8 cellular contexts compared by ENCODE assay signal in genomic region chr2:96325038-96325883, GRCh38. TPM values are rescaled to one million over a fixed set of nuclear protein-coding genes. Genes with fewer than 3 reads are reported as not detected.
DNase-seq lines count a peak whose midpoint lies in the region; ATAC-seq and TF ChIP-seq lines count a peak whose summit lies in the region.

Gene ITPRIPL1, plus strand, starts transcription at chr2:96325317. Its CDS starts 523 bp downstream, at chr2:96325840.

- H2BK12ac ChIP-seq in neuronal stem cell (ENCODE audit: low read length): no peak within 1 kb of the TSS

- TF ChIP-seq POLR2A in esophagus squamous epithelium (IDR thresholded peaks at IDR 0.05): peak in 1 of 4 donors; percentile 34

- ATAC-seq in CD8-positive, alpha-beta T cell: peak; percentile 15
- ATAC-seq in GM19328 (IDR thresholded peaks at IDR 0.05; ENCODE audit: unreplicated experiment): no peak
- no peak for ATAC-seq in HG03045 (IDR thresholded peaks at IDR 0.05; ENCODE audit: unreplicated experiment)

- H4K8ac ChIP-seq in neuronal stem cell (ENCODE audit: low read depth, low read length): no peak within 1 kb of the TSS

- WGBS in esophagus squamous epithelium, 2 donors: 3 to 10% methylated on average over 6 to 27 of the region's 58 CpGs
- WGBS in neuronal stem cell (ENCODE audit: extremely low coverage in 2 of 2, insufficient read length in 2 of 2, insufficient replicate concordance in 1 of 2), 2 donors: no CpG with 5 or more reads among the region's 58 CpGs

- peak within 1 kb of the TSS; percentile 11 for H3K14ac ChIP-seq in neuronal stem cell (ENCODE audit: low read length)

- peak within 1 kb of the TSS; percentile 92 for H3K4me3 Mint-ChIP-seq in CD8-positive, alpha-beta T cell
- H3K4me3 Mint-ChIP-seq in HFFc6: peak within 1 kb of the TSS; percentile 85
- peak within 1 kb of the TSS; percentile 95 for H3K4me3 Mint-ChIP-seq in activated CD4-positive, alpha-beta T cell treated with anti-CD3 and anti-CD28 coated beads, Interleukin-2, amount 10 ng/mL, durations not matched to agents 7 days and 5 days

- TF ChIP-seq CTCF in CD8-positive, alpha-beta T cell (IDR thresholded peaks at IDR 0.05): no peak
- no peak for TF ChIP-seq CTCF in HFFc6 (IDR thresholded peaks at IDR 0.05)
- no peak for TF ChIP-seq CTCF in esophagus squamous epithelium (IDR thresholded peaks at IDR 0.05)

- peak within 1 kb of the TSS; percentile 66 for H3K9ac ChIP-seq in neuronal stem cell (ENCODE audit: low read depth, low read length, poor library complexity)

- peaks cover 43% of the 10 kb centered on the region for H3K4me1 Mint-ChIP-seq in CD8-positive, alpha-beta T cell (ENCODE audit: low read depth)
- peaks cover 30% of the 10 kb centered on the region for H3K4me1 Mint-ChIP-seq in HFFc6 (ENCODE audit: low read depth)
- peaks cover 70% of the 10 kb centered on the region for H3K4me1 Mint-ChIP-seq in activated CD4-positive, alpha-beta T cell treated with anti-CD3 and anti-CD28 coated beads, Interleukin-2, amount 10 ng/mL, durations not matched to agents 7 days and 5 days

- no peaks in the 10 kb centered on the region for H3K27me3 ChIP-seq in CD8-positive, alpha-beta T cell (ENCODE audit: insufficient read depth, low read length)
- H3K27me3 ChIP-seq in esophagus squamous epithelium (peaks cover 0 to 62% (median 3%) of the 10 kb centered on the region in 4 donors), neuronal stem cell (ENCODE audit: control insufficient read depth in 3 of 3, insufficient read depth in 3 of 3, low read depth in 1 of 3, low read length in 3 of 3) (peaks cover 0 to 33% (median 10%) of the 10 kb centered on the region in 3 experiments)

- H3K9me3 ChIP-seq in CD8-positive, alpha-beta T cell (ENCODE audit: low read length): no peaks in the 10 kb centered on the region
- no peaks in the 10 kb centered on the region for H3K9me3 ChIP-seq in esophagus squamous epithelium
- no peaks in the 10 kb centered on the region for H3K9me3 ChIP-seq in neuronal stem cell (replicated peaks in 1 of 2; ENCODE audit: control insufficient read depth in 2 of 2, insufficient read depth in 1 of 2, low read depth in 1 of 2, low read length in 2 of 2)

- H4K91ac ChIP-seq in neuronal stem cell (ENCODE audit: low read depth, low read length, poor library complexity): peak within 1 kb of the TSS; percentile 65

- peak within 1 kb of the TSS; percentile 31 for H3K27ac ChIP-seq in CD8-positive, alpha-beta T cell (ENCODE audit: low read depth, low read length)
- H3K27ac ChIP-seq in esophagus squamous epithelium: peak within 1 kb of the TSS; percentile 68 to 79 (median 70)
- no peak within 1 kb of the TSS for H3K27ac ChIP-seq in neuronal stem cell (replicated peaks; ENCODE audit: low read length)

- H3K9me3 Mint-ChIP-seq in CD8-positive, alpha-beta T cell: no peaks in the 10 kb centered on the region
- H3K9me3 Mint-ChIP-seq in HFFc6: no peaks in the 10 kb centered on the region
- no peaks in the 10 kb centered on the region for H3K9me3 Mint-ChIP-seq in activated CD4-positive, alpha-beta T cell treated with anti-CD3 and anti-CD28 coated beads, Interleukin-2, amount 10 ng/mL, durations not matched to agents 7 days and 5 days

- peaks cover 33% of the 10 kb centered on the region for H3K36me3 Mint-ChIP-seq in CD8-positive, alpha-beta T cell
- H3K36me3 Mint-ChIP-seq in HFFc6 (ENCODE audit: low read depth): no peaks in the 10 kb centered on the region; the same call in 1 of the 2 replicates
- peaks cover 43% of the 10 kb centered on the region for H3K36me3 Mint-ChIP-seq in activated CD4-positive, alpha-beta T cell treated with anti-CD3 and anti-CD28 coated beads, Interleukin-2, amount 10 ng/mL, durations not matched to agents 7 days and 5 days (ENCODE audit: low read depth)

- intact Hi-C loops in CD8-positive, alpha-beta T cell (cut with DNase I, micrococcal nuclease): loop anchor here in 1 of 2 experiments (1.0 kb wide), 2 partner anchors 10 to 20 kb away; partner anchors contain the start of genes NCAPH and SNRNP200
- intact Hi-C loops in esophagus squamous epithelium (cut with DNase I): no loop called here

- H2BK5ac ChIP-seq in neuronal stem cell (ENCODE audit: low read length): peak within 1 kb of the TSS; percentile 88

- H2AK5ac ChIP-seq in neuronal stem cell (ENCODE audit: low read depth, low read length): no peak within 1 kb of the TSS

- H2BK120ac ChIP-seq in neuronal stem cell (ENCODE audit: low read depth, low read length): no peak within 1 kb of the TSS

- no peak within 1 kb of the TSS for H3K4ac ChIP-seq in neuronal stem cell (ENCODE audit: low read length)

- POLR2A ChIA-PET in CD8-positive, alpha-beta T cell (lab: Charles Lee): interaction anchor here (0.6 to 7.6 kb wide), 7 partner anchors 10 to 213 kb away, joined by 3 to 51 read pairs (median 8); partner anchors contain the start of genes NCAPH and SNRNP200
- POLR2A ChIA-PET in activated CD4-positive, alpha-beta T cell treated with anti-CD3 and anti-CD28 coated beads, Interleukin-2, amount 10 ng/mL, durations not matched to agents 7 days and 5 days (lab: Charles Lee): interaction anchor here (0.6 to 1.2 kb wide), 2 partner anchors 10 to 197 kb away, joined by 3 to 4 read pairs; partner anchors contain the start of gene NCAPH

- H3K4me1 ChIP-seq in CD8-positive, alpha-beta T cell (ENCODE audit: insufficient read depth, low read length): peaks cover 28% of the 10 kb centered on the region
- H3K4me1 ChIP-seq in esophagus squamous epithelium (peaks cover 17 to 56% (median 22%) of the 10 kb centered on the region in 3 donors), neuronal stem cell (ENCODE audit: control insufficient read depth in 2 of 2, insufficient read depth in 1 of 2, low read depth in 1 of 2, low read length in 2 of 2) (peaks cover 6 to 11% of the 10 kb centered on the region in 2 donors)

- H3K27me3 Mint-ChIP-seq in CD8-positive, alpha-beta T cell (ENCODE audit: low read depth): no peaks in the 10 kb centered on the region
- peaks cover 18% of the 10 kb centered on the region; the same call in 1 of the 2 replicates for H3K27me3 Mint-ChIP-seq in HFFc6 (ENCODE audit: insufficient read depth)
- H3K27me3 Mint-ChIP-seq in activated CD4-positive, alpha-beta T cell treated with anti-CD3 and anti-CD28 coated beads, Interleukin-2, amount 10 ng/mL, durations not matched to agents 7 days and 5 days: no peaks in the 10 kb centered on the region

- H3K4me2 ChIP-seq in neuronal stem cell (ENCODE audit: insufficient read depth, low read length, poor library complexity, severe bottlenecking): peak within 1 kb of the TSS; percentile 93

- peak within 1 kb of the TSS; percentile 83 for H3K23ac ChIP-seq in neuronal stem cell (ENCODE audit: low read depth, low read length, poor library complexity)

- CTCF ChIA-PET in CD8-positive, alpha-beta T cell (lab: Charles Lee): interaction anchor here (1.2 kb wide), 1 partner anchor 23 kb away, joined by 3 read pairs; no protein-coding TSS in a partner anchor
- CTCF ChIA-PET in activated CD4-positive, alpha-beta T cell treated with anti-CD3 and anti-CD28 coated beads, Interleukin-2, amount 10 ng/mL, durations not matched to agents 7 days and 5 days (lab: Charles Lee): interaction anchor here (0.5 to 3.5 kb wide), 9 partner anchors 9 to 312 kb away, joined by 3 to 10 read pairs (median 4); partner anchors contain the start of gene NCAPH

- H3K36me3 ChIP-seq in CD8-positive, alpha-beta T cell (ENCODE audit: insufficient read depth, low read length): no peaks in the 10 kb centered on the region
- H3K36me3 ChIP-seq in esophagus squamous epithelium (peaks cover 0 to 18% (median 0%) of the 10 kb centered on the region in 3 donors), neuronal stem cell (replicated peaks in 1 of 2; ENCODE audit: control insufficient read depth in 2 of 2, insufficient read depth in 2 of 2, low read length in 2 of 2) (peaks cover 0 to 4% of the 10 kb centered on the region in 2 donors)

- peak within 1 kb of the TSS; percentile 75 for H2AFZ ChIP-seq in neuronal stem cell (ENCODE audit: low read length)

- peak in 3 of 7 experiments; percentile 31 to 58 (median 33) for DNase-seq in CD8-positive, alpha-beta T cell
- DNase-seq in HFFc6 (no peak), esophagus squamous epithelium (lab: John Stamatoyannopoulos, UW) (no peak), neuronal stem cell (ENCODE audit: low spot score) (no peak), 8988T (no peak)
- peak; percentile 35 for DNase-seq in activated CD4-positive, alpha-beta T cell treated with anti-CD3 and anti-CD28 coated beads, Interleukin-2, amount 10 ng/mL, durations not matched to agents 7 days and 5 days

- peak within 1 kb of the TSS; percentile 78 for H3K4me3 ChIP-seq in CD8-positive, alpha-beta T cell (ENCODE audit: low read depth, low read length)
- peak within 1 kb of the TSS; percentile 47 to 77 (median 62) for H3K4me3 ChIP-seq in esophagus squamous epithelium
- H3K4me3 ChIP-seq in neuronal stem cell (ENCODE audit: low read length in 2 of 2): peak within 1 kb of the TSS in 1 of 2 donors; percentile 81

- peak within 1 kb of the TSS; percentile 62 for H2BK15ac ChIP-seq in neuronal stem cell (ENCODE audit: low read length)

- H3K79me1 ChIP-seq in neuronal stem cell (ENCODE audit: low read depth, low read length): peaks cover 1% of the 10 kb centered on the region

- H3K27ac Mint-ChIP-seq in CD8-positive, alpha-beta T cell: peak within 1 kb of the TSS; percentile 90
- peak within 1 kb of the TSS; percentile 55 for H3K27ac Mint-ChIP-seq in HFFc6
- H3K27ac Mint-ChIP-seq in activated CD4-positive, alpha-beta T cell treated with anti-CD3 and anti-CD28 coated beads, Interleukin-2, amount 10 ng/mL, durations not matched to agents 7 days and 5 days: peak within 1 kb of the TSS; percentile 95

- peak within 1 kb of the TSS; percentile 93 for H3K18ac ChIP-seq in neuronal stem cell (ENCODE audit: low read length)

RNA-seq across cellular contexts. Expression of gene ITPRIPL1, which starts in this region (rescaled TPM):
- 1 to 10 TPM; 5.6 to 6.6 TPM for total RNA-seq in CD8-positive, alpha-beta T cell
- 1 to 10 TPM in 2 of 6 experiments, under 1 TPM in 4; 0.55 to 1.2 (median 0.94) TPM for total RNA-seq in HFFc6 (2021; fragmentation: NEBNext Ultra II Directional; extraction: Animal tissue kit (Norgen Biotek cat#: 25700))
- 10 to 100 TPM; 33.3 to 39.2 TPM for total RNA-seq in activated CD4-positive, alpha-beta T cell treated with anti-CD3 and anti-CD28 coated beads, Interleukin-2, amount 10 ng/mL, durations not matched to agents 7 days and 5 days
- total RNA-seq in esophagus squamous epithelium: 1 to 10 TPM; 1.8 to 4.1 (median 2.5) TPM
- 4.8 TPM for polyA plus RNA-seq in neuronal stem cell (2013, experiment 1 of 2)
- polyA plus RNA-seq in neuronal stem cell (2013, experiment 2 of 2): 4.3 TPM

Comparison
In these comparisons a context has a peak if more than half of its experiments do, and no peak if none do; other contexts are left out.
1. RNA of gene ITPRIPL1 (total RNA-seq): 33.3 to 39.2 TPM in activated CD4-positive, alpha-beta T cell treated with anti-CD3 and anti-CD28 coated beads, Interleukin-2, amount 10 ng/mL, durations not matched to agents 7 days and 5 days; 5.6 to 6.6 TPM in CD8-positive, alpha-beta T cell, 1.8 to 4.1 TPM in esophagus squamous epithelium and 0.55 to 1.2 TPM in HFFc6; every median in the first group is over 4 times any median in the second.
2. Peak in every context shown above with its lines, with median percentiles within 50 percentile points of each other: H3K27ac Mint-ChIP-seq and H3K4me3 Mint-ChIP-seq.